In the genomic region with DNA sequence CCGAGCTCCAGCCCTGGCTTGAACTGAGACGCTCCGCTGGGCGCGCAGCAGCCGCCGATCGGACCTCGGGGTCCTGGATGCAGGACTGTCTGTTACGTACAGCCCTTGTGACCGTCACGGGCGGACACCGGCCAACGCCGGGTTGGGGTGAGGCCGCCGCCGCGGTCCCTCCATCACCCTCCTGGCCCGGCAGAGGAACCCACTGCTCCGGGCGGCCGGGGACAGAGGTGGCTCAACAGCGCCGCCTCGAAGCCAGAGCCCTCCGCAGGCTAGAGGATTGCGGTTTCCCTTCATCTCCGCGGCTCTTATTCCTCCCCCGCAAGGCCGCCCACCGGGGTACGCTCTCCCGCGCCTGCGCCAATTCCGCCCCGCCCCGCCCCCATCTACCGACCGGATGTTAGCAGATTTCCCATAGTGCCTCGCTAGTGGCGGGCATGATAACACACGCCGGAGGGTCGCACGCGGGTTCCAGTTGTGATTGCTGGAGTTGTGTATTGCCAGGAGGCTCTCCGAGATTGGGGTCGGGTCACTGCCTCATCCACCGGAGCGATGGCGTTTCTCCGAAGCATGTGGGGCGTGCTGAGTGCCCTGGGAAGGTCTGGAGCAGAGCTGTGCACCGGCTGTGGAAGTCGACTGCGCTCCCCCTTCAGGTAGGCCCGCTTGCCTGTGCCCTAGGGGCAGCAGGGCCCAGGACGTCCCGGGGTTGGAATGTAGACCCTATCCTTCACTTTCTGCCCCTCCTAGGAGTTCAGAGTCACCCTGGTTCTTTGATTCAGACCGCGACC, we compare ENCODE assay signal across 1 cellular context.
A peak's percentile ranks its signal among the peaks of the same experiment; 100 is the strongest.
TF ChIP-seq lines count a peak whose summit lies in the region.

Gene TFAM, plus strand, starts transcription at position 412 of the 785 bp plus-strand sequence. Its CDS starts 138 bp downstream, at position 550.

TF ChIP-seq in HepG2, 621 proteins besides CTCF, POLR2A, EP300 and RAD21 (continued from another document and continues in another):
- TF ChIP-seq USF2 (IDR thresholded peaks at IDR 0.05; ENCODE audit: low read depth, low read length) (no peak), USF2 (CRISPR knock-in tag; IDR thresholded peaks at IDR 0.05; ENCODE audit: borderline replicate concordance) (no peak; the same call in 1 of the 2 replicates), AKAP8 (CRISPR knock-in tag; IDR thresholded peaks at IDR 0.05) (0 out of 2 replicates have a peak, but pooled peaks have one; percentile 19), ADNP (CRISPR knock-in tag; IDR thresholded peaks at IDR 0.05) (no peak; the same call in 1 of the 2 replicates), ZNF652 (CRISPR knock-in tag; IDR thresholded peaks at IDR 0.05; ENCODE audit: borderline replicate concordance, low read depth) (no peak), HMG20B (CRISPR knock-in tag; conservative IDR thresholded peaks at IDR 0.05) (no peak), ZIK1 (CRISPR knock-in tag; IDR thresholded peaks at IDR 0.05; ENCODE audit: borderline replicate concordance, low read depth) (peak; percentile 41; the same call in 1 of the 2 replicates), ZNF709 (CRISPR knock-in tag; IDR thresholded peaks at IDR 0.05) (no peak), PAX8 (CRISPR knock-in tag; IDR thresholded peaks at IDR 0.05; ENCODE audit: borderline replicate concordance) (no peak), ATF7-NPFF (CRISPR knock-in tag; IDR thresholded peaks at IDR 0.05; ENCODE audit: low read depth) (peak; percentile 81), ZNF430 (CRISPR knock-in tag; IDR thresholded peaks at IDR 0.05) (0 out of 2 replicates have a peak, but pooled peaks have one; percentile 57), SP1 (IDR thresholded peaks at IDR 0.05) (no peak), SP1 (CRISPR knock-in tag; IDR thresholded peaks at IDR 0.05) (peak; percentile 48; the same call in 1 of the 2 replicates), TOPORS (CRISPR knock-in tag; IDR thresholded peaks at IDR 0.05) (peak; percentile 93; the same call in 1 of the 2 replicates), ZNF10 (CRISPR knock-in tag; IDR thresholded peaks at IDR 0.05; ENCODE audit: borderline replicate concordance, low read depth) (no peak), ZNF768 (CRISPR knock-in tag; IDR thresholded peaks at IDR 0.05) (no peak; the same call in 1 of the 2 replicates), ARID2 (CRISPR knock-in tag; IDR thresholded peaks at IDR 0.05; ENCODE audit: borderline replicate concordance) (peak; percentile 89; the same call in 1 of the 2 replicates), ZBTB7B (CRISPR knock-in tag; IDR thresholded peaks at IDR 0.05) (peak; percentile 50), SNRNP70 (IDR thresholded peaks at IDR 0.05; ENCODE audit: low read depth, low read length) (no peak), KMT2B (CRISPR knock-in tag; IDR thresholded peaks at IDR 0.05) (peak; percentile 88), NR2F2 (IDR thresholded peaks at IDR 0.05; ENCODE audit: borderline replicate concordance, low read depth) (peak; percentile 3; the same call in 1 of the 2 replicates), ZNF775 (CRISPR knock-in tag; IDR thresholded peaks at IDR 0.05; ENCODE audit: borderline replicate concordance) (no peak), CREM (IDR thresholded peaks at IDR 0.05) (no peak; the same call in 1 of the 2 replicates), CREM (CRISPR knock-in tag; IDR thresholded peaks at IDR 0.05) (no peak), RBFOX2 (IDR thresholded peaks at IDR 0.05; ENCODE audit: low read depth, low read length) (peak; percentile 88), ZNF713 (CRISPR knock-in tag; IDR thresholded peaks at IDR 0.05) (0 out of 2 replicates have a peak, but pooled peaks have one; percentile 40), WIZ (CRISPR knock-in tag; IDR thresholded peaks at IDR 0.05) (peak; percentile 84; the same call in 1 of the 2 replicates), ZNF253 (CRISPR knock-in tag; IDR thresholded peaks at IDR 0.05; ENCODE audit: borderline replicate concordance) (no peak), RNF2 (conservative IDR thresholded peaks at IDR 0.05; ENCODE audit: low read depth) (0 out of 2 replicates have a peak, but pooled peaks have one; percentile 41), POLR2G (IDR thresholded peaks at IDR 0.05; ENCODE audit: low read depth, low read length) (peak; percentile 98), U2AF2 (IDR thresholded peaks at IDR 0.05; ENCODE audit: low read depth, low read length) (no peak), ZMYM4 (CRISPR knock-in tag; IDR thresholded peaks at IDR 0.05) (peak; percentile 93), UBTF (CRISPR knock-in tag; IDR thresholded peaks at IDR 0.05) (peak; percentile 99), TEF (CRISPR knock-in tag; IDR thresholded peaks at IDR 0.05) (no peak), ZNF205 (CRISPR knock-in tag; IDR thresholded peaks at IDR 0.05) (peak; percentile 68; the same call in 1 of the 2 replicates), ZNF484 (CRISPR knock-in tag; IDR thresholded peaks at IDR 0.05; ENCODE audit: borderline replicate concordance, low read depth) (0 out of 2 replicates have a peak, but pooled peaks have one; percentile 41), ELF3 (CRISPR knock-in tag; IDR thresholded peaks at IDR 0.05) (peak; percentile 63; the same call in 1 of the 2 replicates), GFI1 (CRISPR knock-in tag; IDR thresholded peaks at IDR 0.05; ENCODE audit: borderline replicate concordance) (peak; percentile 49), IRX3 (CRISPR knock-in tag; IDR thresholded peaks at IDR 0.05; ENCODE audit: borderline replicate concordance, low read depth) (no peak; the same call in 1 of the 2 replicates), ZNF329 (CRISPR knock-in tag; IDR thresholded peaks at IDR 0.05; ENCODE audit: low read depth) (peak; percentile 75; the same call in 1 of the 2 replicates), MYNN (CRISPR knock-in tag; IDR thresholded peaks at IDR 0.05; ENCODE audit: low read depth) (0 out of 2 replicates have a peak, but pooled peaks have one; percentile 53), RAD51 (IDR thresholded peaks at IDR 0.05; ENCODE audit: borderline replicate concordance) (no peak), ZNF251 (CRISPR knock-in tag; IDR thresholded peaks at IDR 0.05) (no peak), KLF16 (CRISPR knock-in tag; IDR thresholded peaks at IDR 0.05) (peak in 1 of 2 experiments; percentile 76; a peak in 3 of 4 replicates), ZSCAN31 (CRISPR knock-in tag; IDR thresholded peaks at IDR 0.05; ENCODE audit: low read depth) (peak; percentile 79; the same call in 1 of the 2 replicates), ZNF850 (CRISPR knock-in tag; conservative IDR thresholded peaks at IDR 0.05) (no peak), ZSCAN20 (CRISPR knock-in tag; IDR thresholded peaks at IDR 0.05; ENCODE audit: borderline replicate concordance) (0 out of 2 replicates have a peak, but pooled peaks have one; percentile 75), GATA4 (IDR thresholded peaks at IDR 0.05; ENCODE audit: borderline replicate concordance, low read depth) (peak; percentile 78; the same call in 1 of the 2 replicates), MTA1 (CRISPR knock-in tag; IDR thresholded peaks at IDR 0.05; ENCODE audit: borderline replicate concordance) (peak; percentile 64; the same call in 1 of the 2 replicates)
- TF ChIP-seq, protein P1, sequence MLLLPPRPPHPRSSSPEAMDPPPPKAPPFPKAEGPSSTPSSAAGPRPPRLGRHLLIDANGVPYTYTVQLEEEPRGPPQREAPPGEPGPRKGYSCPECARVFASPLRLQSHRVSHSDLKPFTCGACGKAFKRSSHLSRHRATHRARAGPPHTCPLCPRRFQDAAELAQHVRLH (CRISPR knock-in tag; IDR thresholded peaks at IDR 0.05; ENCODE audit: borderline replicate concordance, low read depth) = no peak; the same call in 1 of the 2 replicates
- TF ChIP-seq, protein P2, sequence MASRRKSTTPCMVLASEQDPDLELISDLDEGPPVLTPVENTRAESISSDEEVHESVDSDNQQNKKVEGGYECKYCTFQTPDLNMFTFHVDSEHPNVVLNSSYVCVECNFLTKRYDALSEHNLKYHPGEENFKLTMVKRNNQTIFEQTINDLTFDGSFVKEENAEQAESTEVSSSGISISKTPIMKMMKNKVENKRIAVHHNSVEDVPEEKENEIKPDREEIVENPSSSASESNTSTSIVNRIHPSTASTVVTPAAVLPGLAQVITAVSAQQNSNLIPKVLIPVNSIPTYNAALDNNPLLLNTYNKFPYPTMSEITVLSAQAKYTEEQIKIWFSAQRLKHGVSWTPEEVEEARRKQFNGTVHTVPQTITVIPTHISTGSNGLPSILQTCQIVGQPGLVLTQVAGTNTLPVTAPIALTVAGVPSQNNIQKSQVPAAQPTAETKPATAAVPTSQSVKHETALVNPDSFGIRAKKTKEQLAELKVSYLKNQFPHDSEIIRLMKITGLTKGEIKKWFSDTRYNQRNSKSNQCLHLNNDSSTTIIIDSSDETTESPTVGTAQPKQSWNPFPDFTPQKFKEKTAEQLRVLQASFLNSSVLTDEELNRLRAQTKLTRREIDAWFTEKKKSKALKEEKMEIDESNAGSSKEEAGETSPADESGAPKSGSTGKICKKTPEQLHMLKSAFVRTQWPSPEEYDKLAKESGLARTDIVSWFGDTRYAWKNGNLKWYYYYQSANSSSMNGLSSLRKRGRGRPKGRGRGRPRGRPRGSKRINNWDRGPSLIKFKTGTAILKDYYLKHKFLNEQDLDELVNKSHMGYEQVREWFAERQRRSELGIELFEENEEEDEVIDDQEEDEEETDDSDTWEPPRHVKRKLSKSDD (CRISPR knock-in tag; IDR thresholded peaks at IDR 0.05; ENCODE audit: low read depth) = no peak; the same call in 1 of the 2 replicates
- TF ChIP-seq, protein P3, sequence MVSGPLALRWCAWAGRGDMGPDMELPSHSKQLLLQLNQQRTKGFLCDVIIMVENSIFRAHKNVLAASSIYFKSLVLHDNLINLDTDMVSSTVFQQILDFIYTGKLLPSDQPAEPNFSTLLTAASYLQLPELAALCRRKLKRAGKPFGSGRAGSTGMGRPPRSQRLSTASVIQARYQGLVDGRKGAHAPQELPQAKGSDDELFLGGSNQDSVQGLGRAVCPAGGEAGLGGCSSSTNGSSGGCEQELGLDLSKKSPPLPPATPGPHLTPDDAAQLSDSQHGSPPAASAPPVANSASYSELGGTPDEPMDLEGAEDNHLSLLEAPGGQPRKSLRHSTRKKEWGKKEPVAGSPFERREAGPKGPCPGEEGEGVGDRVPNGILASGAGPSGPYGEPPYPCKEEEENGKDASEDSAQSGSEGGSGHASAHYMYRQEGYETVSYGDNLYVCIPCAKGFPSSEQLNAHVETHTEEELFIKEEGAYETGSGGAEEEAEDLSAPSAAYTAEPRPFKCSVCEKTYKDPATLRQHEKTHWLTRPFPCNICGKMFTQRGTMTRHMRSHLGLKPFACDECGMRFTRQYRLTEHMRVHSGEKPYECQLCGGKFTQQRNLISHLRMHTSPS (CRISPR knock-in tag; IDR thresholded peaks at IDR 0.05; ENCODE audit: low read depth) = 0 out of 2 replicates have a peak, but pooled peaks have one; percentile 16
- TF ChIP-seq, protein P4, sequence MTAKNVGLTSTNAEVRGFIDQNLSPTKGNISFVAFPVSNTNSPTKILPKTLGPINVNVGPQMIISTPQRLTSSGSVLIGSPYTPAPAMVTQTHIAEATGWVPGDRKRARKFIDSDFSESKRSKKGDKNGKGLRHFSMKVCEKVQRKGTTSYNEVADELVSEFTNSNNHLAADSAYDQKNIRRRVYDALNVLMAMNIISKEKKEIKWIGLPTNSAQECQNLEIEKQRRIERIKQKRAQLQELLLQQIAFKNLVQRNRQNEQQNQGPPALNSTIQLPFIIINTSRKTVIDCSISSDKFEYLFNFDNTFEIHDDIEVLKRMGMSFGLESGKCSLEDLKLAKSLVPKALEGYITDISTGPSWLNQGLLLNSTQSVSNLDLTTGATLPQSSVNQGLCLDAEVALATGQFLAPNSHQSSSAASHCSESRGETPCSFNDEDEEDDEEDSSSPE (CRISPR knock-in tag; IDR thresholded peaks at IDR 0.05) = peak; percentile 68; the same call in 1 of the 2 replicates
- TF ChIP-seq, protein P5, sequence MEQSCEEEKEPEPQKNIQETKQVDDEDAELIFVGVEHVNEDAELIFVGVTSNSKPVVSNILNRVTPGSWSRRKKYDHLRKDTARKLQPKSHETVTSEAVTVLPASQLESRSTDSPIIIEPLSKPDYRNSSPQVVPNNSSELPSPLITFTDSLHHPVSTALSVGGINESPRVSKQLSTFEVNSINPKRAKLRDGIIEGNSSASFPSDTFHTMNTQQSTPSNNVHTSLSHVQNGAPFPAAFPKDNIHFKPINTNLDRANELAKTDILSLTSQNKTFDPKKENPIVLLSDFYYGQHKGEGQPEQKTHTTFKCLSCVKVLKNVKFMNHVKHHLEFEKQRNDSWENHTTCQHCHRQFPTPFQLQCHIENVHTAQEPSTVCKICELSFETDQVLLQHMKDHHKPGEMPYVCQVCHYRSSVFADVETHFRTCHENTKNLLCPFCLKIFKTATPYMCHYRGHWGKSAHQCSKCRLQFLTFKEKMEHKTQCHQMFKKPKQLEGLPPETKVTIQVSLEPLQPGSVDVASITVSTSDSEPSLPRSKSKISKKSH (CRISPR knock-in tag; IDR thresholded peaks at IDR 0.05; ENCODE audit: borderline replicate concordance) = peak; percentile 76; the same call in 1 of the 2 replicates
